In genomic region chr9:92790542-92791527, GRCh38 we compare ENCODE assay signal across 8 cellular contexts. TPM values are rescaled to one million over a fixed set of nuclear protein-coding genes. Genes with fewer than 3 reads are reported as not detected.
DNase-seq lines count a peak whose midpoint lies in the region; ATAC-seq and TF ChIP-seq lines count a peak whose summit lies in the region.

No MANE protein-coding gene starts in this region.

- H3K4me2 ChIP-seq in mesendoderm (ENCODE audit: low read length) = no peak overlapping the region

- no peak overlapping the region for H3K23ac ChIP-seq in mesendoderm (ENCODE audit: low read length)

- H3K9me3 Mint-ChIP-seq in effector memory CD8-positive, alpha-beta T cell = peaks cover 2 to 9% of the 10 kb centered on the region in 2 donors

- no peak overlapping the region for H2BK5ac ChIP-seq in mesendoderm (ENCODE audit: low read length)

- H3K27me3 Mint-ChIP-seq in effector memory CD8-positive, alpha-beta T cell = peaks cover 7 to 51% of the 10 kb centered on the region in 2 donors

- peaks cover 9 to 10% of the 10 kb centered on the region in 2 donors for H3K4me1 Mint-ChIP-seq in effector memory CD8-positive, alpha-beta T cell (ENCODE audit: low read depth in 2 of 2)

- no peaks in the 10 kb centered on the region for H3K27me3 ChIP-seq in GM06990 (replicated peaks; ENCODE audit: control insufficient read depth, insufficient read depth, low read length)
- H3K27me3 ChIP-seq in mesendoderm (ENCODE audit: insufficient read depth, low read length, poor library complexity) = no peaks in the 10 kb centered on the region

- peak; percentile 74 for TF ChIP-seq CTCF in GM06990 (IDR thresholded peaks at IDR 0.05; ENCODE audit: insufficient read depth, low read length, poor library complexity, severe bottlenecking)

- no peaks in the 10 kb centered on the region for H3K36me3 ChIP-seq in GM06990 (ENCODE audit: control insufficient read depth, insufficient read depth, low read length)
- no peaks in the 10 kb centered on the region for H3K36me3 ChIP-seq in mesendoderm (ENCODE audit: control insufficient read depth, insufficient read depth, low read length)

- no peak overlapping the region for H2AK5ac ChIP-seq in mesendoderm (ENCODE audit: low read length)

- no peak overlapping the region for H3K18ac ChIP-seq in mesendoderm (ENCODE audit: low read length)

- H3K4me3 Mint-ChIP-seq in effector memory CD8-positive, alpha-beta T cell = no peak overlapping the region

- H3K79me1 ChIP-seq in mesendoderm (ENCODE audit: low read length) = no peaks in the 10 kb centered on the region

- peak overlapping the region in 1 of 2 donors; percentile 53 for H3K27ac Mint-ChIP-seq in effector memory CD8-positive, alpha-beta T cell

- DNase-seq in GM06990 (ENCODE audit: extremely low read depth, insufficient read length) (no peak), NCI-H82 (lab: John Stamatoyannopoulos, UW) (peak; percentile 91), mesendoderm (peak; percentile 75)
- DNase-seq in activated CD8-positive, alpha-beta memory T cell treated with anti-CD3 and anti-CD28 coated beads for 1 hour (ENCODE audit: extremely low read depth in 1 of 2, low read depth in 1 of 2) = peak; percentile 43 to 57
- peak; percentile 70 to 79 (median 70) for DNase-seq in effector memory CD8-positive, alpha-beta T cell
- peak; percentile 32 to 54 for DNase-seq in stimulated activated CD8-positive, alpha-beta memory T cell treated with anti-CD3 and anti-CD28 coated beads, Interleukin-4, amount 100 ng/mL, for 1 hour (ENCODE audit: low read depth in 2 of 2, low spot score in 1 of 2)

- H3K36me3 Mint-ChIP-seq in effector memory CD8-positive, alpha-beta T cell (ENCODE audit: insufficient read depth) = no peaks in the 10 kb centered on the region

- no peak overlapping the region for H3K4me3 ChIP-seq in GM06990 (replicated peaks; ENCODE audit: low read depth, low read length)
- H3K4me3 ChIP-seq in mesendoderm (ENCODE audit: low read length) = no peak overlapping the region

- no CpG with 5 or more reads among the region's 13 CpGs for WGBS in mesendoderm (ENCODE audit: extremely low coverage, insufficient coverage, low lambda C conversion rate)

- no peaks in the 10 kb centered on the region for H3K4me1 ChIP-seq in mesendoderm (ENCODE audit: control insufficient read depth, low read depth, low read length)

- peak; percentile 58 for ATAC-seq in HG03432 (IDR thresholded peaks at IDR 0.05; ENCODE audit: unreplicated experiment)
- peak; percentile 98 for ATAC-seq in effector memory CD8-positive, alpha-beta T cell (replicated peaks)
- ATAC-seq in GM19328 (IDR thresholded peaks at IDR 0.05; ENCODE audit: unreplicated experiment) = no peak

- no peak overlapping the region for H2BK120ac ChIP-seq in mesendoderm (ENCODE audit: low read depth, low read length)

- H3K9ac ChIP-seq in mesendoderm (ENCODE audit: low read length) = no peak overlapping the region

- no peaks in the 10 kb centered on the region for H3K79me2 ChIP-seq in mesendoderm (ENCODE audit: control insufficient read depth, insufficient read depth, low read length)

- H4K8ac ChIP-seq in mesendoderm (ENCODE audit: low read depth, low read length) = no peak overlapping the region

- H4K5ac ChIP-seq in mesendoderm (ENCODE audit: low read length) = no peak overlapping the region

- no peak overlapping the region for H3K27ac ChIP-seq in mesendoderm (ENCODE audit: low read depth, low read length)

- H3K56ac ChIP-seq in mesendoderm (ENCODE audit: low read length) = no peak overlapping the region

- no peak overlapping the region for H2BK15ac ChIP-seq in mesendoderm (replicated peaks; ENCODE audit: low read depth)

- no peak overlapping the region for H3K4ac ChIP-seq in mesendoderm (ENCODE audit: low read depth, low read length)

RNA-seq across cellular contexts. Expression of gene BICD2, which starts 26.2 kb away (rescaled TPM):
- 10.9 TPM for polyA plus RNA-seq in mesendoderm (2013, experiment 1 of 2)
- 11.3 TPM for polyA plus RNA-seq in mesendoderm (2013, experiment 2 of 2)
